In the genomic region with DNA sequence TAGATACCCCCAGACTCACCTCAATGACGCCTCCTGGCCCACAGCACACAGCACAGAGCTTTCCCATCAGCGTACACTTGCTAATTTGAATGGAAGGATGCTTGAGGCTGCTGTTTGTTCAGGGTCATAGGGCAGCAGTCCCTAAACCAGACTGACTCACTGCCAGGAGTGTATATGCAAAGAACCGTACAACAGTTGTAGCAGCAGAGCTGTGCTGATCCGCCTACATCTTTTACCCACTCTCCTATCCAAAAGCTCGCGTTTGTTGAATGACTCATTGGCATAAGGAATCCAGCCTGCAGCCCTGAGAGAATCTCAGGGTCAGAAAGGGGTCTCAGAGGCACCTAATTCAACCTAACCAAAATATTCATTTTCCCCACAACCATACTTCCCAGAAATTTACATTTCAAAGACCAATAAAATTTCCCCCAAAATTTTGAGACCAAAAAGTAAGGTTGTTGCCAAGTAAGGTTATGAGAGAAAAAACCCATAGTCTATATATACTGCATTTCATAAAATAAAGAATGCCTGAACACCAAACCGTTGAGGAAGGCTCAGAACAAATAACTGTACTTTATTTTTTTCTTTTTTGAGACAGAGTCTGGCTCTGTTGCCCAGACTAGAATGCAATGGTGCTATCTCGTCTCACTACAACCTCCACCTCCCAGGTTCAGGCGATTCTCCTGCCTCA, we compare ENCODE assay signal across 10 cellular contexts. TPM values are rescaled to one million over a fixed set of nuclear protein-coding genes. Genes with fewer than 3 reads are reported as not detected.
DNase-seq lines count a peak whose midpoint lies in the region; TF ChIP-seq lines count a peak whose summit lies in the region.
"Had no signal": no experiment of that assay in that cellular context is flagged by ENCODE, and none has a peak within 500 bp of the region (broad histone marks: within the 10 kb centered on the region; RNA-seq: fewer than 3 reads in every experiment).

No MANE protein-coding gene starts in this region.

- H3K27me3 Mint-ChIP-seq in activated CD4-positive, alpha-beta memory T cell treated with anti-CD3 and anti-CD28 coated beads for 36 hours: no peaks in the 10 kb centered on the region
- no peaks in the 10 kb centered on the region for H3K27me3 Mint-ChIP-seq in activated CD4-positive, alpha-beta memory T cell treated with anti-CD3 and anti-CD28 coated beads, Interleukin-2, amount 10 ng/mL, durations not matched to agents 7 days and 5 days
- H3K27me3 Mint-ChIP-seq in T-helper 1 cell treated with Interleukin-12 subunit alpha and Interleukin-12 subunit beta and Interleukin-4 antibody, amounts not matched to agents 30 μg/mL and 1 μg/mL, for 36 hours (ENCODE audit: low read depth): no peaks in the 10 kb centered on the region

- POLR2A ChIA-PET in activated CD4-positive, alpha-beta memory T cell treated with anti-CD3 and anti-CD28 coated beads for 36 hours (lab: Charles Lee): interaction anchor here (1.0 to 3.9 kb wide), 12 partner anchors 9 to 67 kb away, joined by 3 to 11 read pairs (median 4); no protein-coding TSS in a partner anchor
- POLR2A ChIA-PET in activated CD4-positive, alpha-beta memory T cell treated with anti-CD3 and anti-CD28 coated beads, Interleukin-2, amount 10 ng/mL, durations not matched to agents 7 days and 5 days (lab: Charles Lee): interaction anchor here (0.9 to 1.4 kb wide), 4 partner anchors 9 to 39 kb away, joined by 3 to 4 read pairs (median 4); no protein-coding TSS in a partner anchor

- no peak overlapping the region for H3K4me3 ChIP-seq in epithelial cell of esophagus (ENCODE audit: low read length)
- H3K4me3 ChIP-seq: esophagus muscularis mucosa had no signal

- CTCF ChIA-PET in activated CD4-positive, alpha-beta memory T cell treated with anti-CD3 and anti-CD28 coated beads for 36 hours (lab: Charles Lee): interaction anchor here (0.5 to 4.3 kb wide), 4 partner anchors 9 to 129 kb away, joined by 3 to 23 read pairs (median 4); no protein-coding TSS in a partner anchor
- CTCF ChIA-PET in activated CD4-positive, alpha-beta memory T cell treated with anti-CD3 and anti-CD28 coated beads, Interleukin-2, amount 10 ng/mL, durations not matched to agents 7 days and 5 days (lab: Charles Lee): interaction anchor here (1.0 kb wide), 1 partner anchor 17 kb away, joined by 3 read pairs; no protein-coding TSS in a partner anchor

- no peak for TF ChIP-seq CTCF in epithelial cell of esophagus (IDR thresholded peaks at IDR 0.05; ENCODE audit: insufficient read depth, low read depth, low read length, missing control alignments)

- DNase-seq in activated CD4-positive, alpha-beta memory T cell treated with anti-CD3 and anti-CD28 coated beads for 36 hours: peak; percentile 64
- DNase-seq in activated CD4-positive, alpha-beta memory T cell treated with anti-CD3 and anti-CD28 coated beads, Interleukin-2, amount 10 ng/mL, durations not matched to agents 7 days and 5 days: no peak
- peak; percentile 44 for DNase-seq in epithelial cell of esophagus (ENCODE audit: low read depth)
- DNase-seq in stimulated activated CD8-positive, alpha-beta memory T cell treated with anti-CD3 and anti-CD28 coated beads, Interleukin-7, amount 100 ng/mL, for 4 hours (ENCODE audit: low read depth in 2 of 2): peak; percentile 17 to 24
- no peak for DNase-seq in GM19240 (ENCODE audit: insufficient read length, low spot score)
- DNase-seq in middle frontal gyrus (ENCODE audit: extremely low spot score, low spot score): no peak
- DNase-seq in HK-2 (ENCODE audit: unreplicated experiment): no peak
- DNase-seq: nephron progenitor cell had no signal

- H3K4me1 Mint-ChIP-seq in activated CD4-positive, alpha-beta memory T cell treated with anti-CD3 and anti-CD28 coated beads for 36 hours (ENCODE audit: low read depth): peaks cover 67% of the 10 kb centered on the region
- peaks cover 31% of the 10 kb centered on the region for H3K4me1 Mint-ChIP-seq in activated CD4-positive, alpha-beta memory T cell treated with anti-CD3 and anti-CD28 coated beads, Interleukin-2, amount 10 ng/mL, durations not matched to agents 7 days and 5 days
- peaks cover 33% of the 10 kb centered on the region for H3K4me1 Mint-ChIP-seq in T-helper 1 cell treated with Interleukin-12 subunit alpha and Interleukin-12 subunit beta and Interleukin-4 antibody, amounts not matched to agents 30 μg/mL and 1 μg/mL, for 36 hours (ENCODE audit: low read depth)
- H3K4me1 Mint-ChIP-seq: nephron progenitor cell had no signal

- intact Hi-C loops in activated CD4-positive, alpha-beta memory T cell treated with anti-CD3 and anti-CD28 coated beads for 36 hours (cut with micrococcal nuclease): loop anchor here (1.0 to 5.0 kb wide), 5 partner anchors 14 to 54 kb away; a partner anchor contains a TSS

- H3K36me3 Mint-ChIP-seq in activated CD4-positive, alpha-beta memory T cell treated with anti-CD3 and anti-CD28 coated beads for 36 hours: peaks cover 3% of the 10 kb centered on the region
- H3K36me3 Mint-ChIP-seq in activated CD4-positive, alpha-beta memory T cell treated with anti-CD3 and anti-CD28 coated beads, Interleukin-2, amount 10 ng/mL, durations not matched to agents 7 days and 5 days (ENCODE audit: low read depth): peaks cover 10% of the 10 kb centered on the region
- H3K36me3 Mint-ChIP-seq in T-helper 1 cell treated with Interleukin-12 subunit alpha and Interleukin-12 subunit beta and Interleukin-4 antibody, amounts not matched to agents 30 μg/mL and 1 μg/mL, for 36 hours (ENCODE audit: low read depth): peaks cover 6% of the 10 kb centered on the region

- H3K27ac Mint-ChIP-seq in activated CD4-positive, alpha-beta memory T cell treated with anti-CD3 and anti-CD28 coated beads for 36 hours: peak overlapping the region; percentile 94
- H3K27ac Mint-ChIP-seq in activated CD4-positive, alpha-beta memory T cell treated with anti-CD3 and anti-CD28 coated beads, Interleukin-2, amount 10 ng/mL, durations not matched to agents 7 days and 5 days: no peak overlapping the region
- H3K27ac Mint-ChIP-seq in T-helper 1 cell treated with Interleukin-12 subunit alpha and Interleukin-12 subunit beta and Interleukin-4 antibody, amounts not matched to agents 30 μg/mL and 1 μg/mL, for 36 hours: peak overlapping the region; percentile 49
- H3K27ac Mint-ChIP-seq: nephron progenitor cell had no signal

- no peaks in the 10 kb centered on the region for H3K9me3 Mint-ChIP-seq in activated CD4-positive, alpha-beta memory T cell treated with anti-CD3 and anti-CD28 coated beads for 36 hours
- H3K9me3 Mint-ChIP-seq in activated CD4-positive, alpha-beta memory T cell treated with anti-CD3 and anti-CD28 coated beads, Interleukin-2, amount 10 ng/mL, durations not matched to agents 7 days and 5 days: no peaks in the 10 kb centered on the region
- peaks cover 5% of the 10 kb centered on the region for H3K9me3 Mint-ChIP-seq in T-helper 1 cell treated with Interleukin-12 subunit alpha and Interleukin-12 subunit beta and Interleukin-4 antibody, amounts not matched to agents 30 μg/mL and 1 μg/mL, for 36 hours

- peak overlapping the region; percentile 57 for H3K4me3 Mint-ChIP-seq in activated CD4-positive, alpha-beta memory T cell treated with anti-CD3 and anti-CD28 coated beads for 36 hours
- no peak overlapping the region for H3K4me3 Mint-ChIP-seq in activated CD4-positive, alpha-beta memory T cell treated with anti-CD3 and anti-CD28 coated beads, Interleukin-2, amount 10 ng/mL, durations not matched to agents 7 days and 5 days
- H3K4me3 Mint-ChIP-seq in T-helper 1 cell treated with Interleukin-12 subunit alpha and Interleukin-12 subunit beta and Interleukin-4 antibody, amounts not matched to agents 30 μg/mL and 1 μg/mL, for 36 hours: no peak overlapping the region
- H3K4me3 Mint-ChIP-seq: nephron progenitor cell had no signal

RNA-seq across cellular contexts. Expression of a gene that starts 35.3 kb away (rescaled TPM):
- total RNA-seq in activated CD4-positive, alpha-beta memory T cell treated with anti-CD3 and anti-CD28 coated beads for 36 hours: 100 to 1,000 TPM; 570 to 573 TPM
- total RNA-seq in activated CD4-positive, alpha-beta memory T cell treated with anti-CD3 and anti-CD28 coated beads, Interleukin-2, amount 10 ng/mL, durations not matched to agents 7 days and 5 days: 100 to 1,000 TPM; 456 to 464 TPM

RNA-seq across cellular contexts. Expression of a gene that starts 55.6 kb away (rescaled TPM):
- total RNA-seq in activated CD4-positive, alpha-beta memory T cell treated with anti-CD3 and anti-CD28 coated beads for 36 hours: 10 to 100 TPM; 46.6 to 51.0 TPM
- 10 to 100 TPM; 23.9 to 24.8 TPM for total RNA-seq in activated CD4-positive, alpha-beta memory T cell treated with anti-CD3 and anti-CD28 coated beads, Interleukin-2, amount 10 ng/mL, durations not matched to agents 7 days and 5 days

RNA-seq across cellular contexts. Expression of a gene that starts 56.0 kb away (rescaled TPM):
- total RNA-seq in activated CD4-positive, alpha-beta memory T cell treated with anti-CD3 and anti-CD28 coated beads for 36 hours: 10 to 100 TPM; 18.2 to 18.3 TPM
- total RNA-seq in activated CD4-positive, alpha-beta memory T cell treated with anti-CD3 and anti-CD28 coated beads, Interleukin-2, amount 10 ng/mL, durations not matched to agents 7 days and 5 days: 10 to 100 TPM; 21.4 to 21.9 TPM

Comparison
In these comparisons a context has a peak if more than half of its experiments do, and no peak if none do; other contexts are left out.
1. DNase-seq: peak in activated CD4-positive, alpha-beta memory T cell treated with anti-CD3 and anti-CD28 coated beads for 36 hours (single experiment), epithelial cell of esophagus (single experiment) and stimulated activated CD8-positive, alpha-beta memory T cell treated with anti-CD3 and anti-CD28 coated beads, Interleukin-7, amount 100 ng/mL, for 4 hours (2 of 2); none in activated CD4-positive, alpha-beta memory T cell treated with anti-CD3 and anti-CD28 coated beads, Interleukin-2, amount 10 ng/mL, durations not matched to agents 7 days and 5 days (single experiment), GM19240 (single experiment), middle frontal gyrus (single experiment) and HK-2 (single experiment).